In genomic region chr6:63565058-63565726, GRCh38 we compare ENCODE assay signal across 22 cellular contexts. TPM values are rescaled to one million over a fixed set of nuclear protein-coding genes. Genes with fewer than 3 reads are reported as not detected.
DNase-seq lines count a peak whose midpoint lies in the region; ATAC-seq, FAIRE-seq and TF ChIP-seq lines count a peak whose summit lies in the region.
"Had no signal": no experiment of that assay in that cellular context is flagged by ENCODE, and none has a peak within 500 bp of the region (broad histone marks: within the 10 kb centered on the region; RNA-seq: fewer than 3 reads in every experiment).

No MANE protein-coding gene starts in this region.

- no peak for TF ChIP-seq RAD21 in HepG2 (CRISPR knock-in tag; IDR thresholded peaks at IDR 0.05)

- no peak overlapping the region for H3K9ac ChIP-seq in astrocyte (ENCODE audit: low read length)
- peak overlapping the region; percentile 74 for H3K9ac ChIP-seq in HepG2 (ENCODE audit: insufficient read depth, low read depth, low read length)
- H3K9ac ChIP-seq in H9 (ENCODE audit: extremely low read depth, insufficient read length, low read length) = no peak overlapping the region

- H2AK5ac ChIP-seq in H9 (ENCODE audit: insufficient read length, low read length) = no peak overlapping the region

- no peaks in the 10 kb centered on the region for H3K79me1 ChIP-seq in H9 (ENCODE audit: insufficient read depth, low read depth, low read length, poor library complexity, severe bottlenecking)

- BruUV-seq in HepG2 (replicated peaks; lab: Mats Ljungman, UMichigan) = TSS peak; percentile 60

- H3K27ac Mint-ChIP-seq in astrocyte (ENCODE audit: unreplicated experiment) (peak overlapping the region; percentile 66), H9 (no peak overlapping the region)
- H3K27ac Mint-ChIP-seq in activated CD4-positive, alpha-beta memory T cell treated with anti-CD3 and anti-CD28 coated beads, Interleukin-2, amount 10 ng/mL, durations not matched to agents 7 days and 5 days = no peak overlapping the region
- H3K27ac Mint-ChIP-seq: stimulated activated memory B cell treated with anti-CD40 and anti-IgM and Interleukin-4, amounts not matched to agents 10 μg/mL and 1 μg/mL and 100 μg/mL, for 72 hours had no signal

- H2AFZ ChIP-seq in astrocyte (ENCODE audit: low read depth, low read length) (no peak overlapping the region), HepG2 (ENCODE audit: low read length) (no peak overlapping the region), H9 (ENCODE audit: low read length) (no peak overlapping the region)

- no peak overlapping the region for H2BK12ac ChIP-seq in H9 (ENCODE audit: insufficient read length, low read depth, low read length)

- H2BK15ac ChIP-seq in H9 (ENCODE audit: low read depth, low read length) = no peak overlapping the region

- no peak for TF ChIP-seq CTCF in astrocyte (IDR thresholded peaks at IDR 0.05; ENCODE audit: insufficient read depth, low read depth, low read length)
- TF ChIP-seq CTCF in HepG2 (CRISPR knock-in tag; IDR thresholded peaks at IDR 0.05) = no peak
- TF ChIP-seq CTCF in H9 (conservative IDR thresholded peaks at IDR 0.05) = no peak

- intact Hi-C loops in HepG2 (cut with micrococcal nuclease; ENCODE audit: unreplicated experiment) = loop anchor here (2.0 kb wide), 3 partner anchors 14 to 212 kb away; no protein-coding TSS in a partner anchor

- no peak overlapping the region for H3K56ac ChIP-seq in H9 (ENCODE audit: insufficient read length, low read depth, low read length)

- H3K36me3 Mint-ChIP-seq in astrocyte (ENCODE audit: low read depth, unreplicated experiment) (no peaks in the 10 kb centered on the region), H9 (ENCODE audit: insufficient read depth in 1 of 3, low read depth in 3 of 3) (no peaks in the 10 kb centered on the region)
- H3K36me3 Mint-ChIP-seq in activated CD4-positive, alpha-beta memory T cell treated with anti-CD3 and anti-CD28 coated beads, Interleukin-2, amount 10 ng/mL, durations not matched to agents 7 days and 5 days (ENCODE audit: low read depth) = no peaks in the 10 kb centered on the region
- H3K36me3 Mint-ChIP-seq: stimulated activated memory B cell treated with anti-CD40 and anti-IgM and Interleukin-4, amounts not matched to agents 10 μg/mL and 1 μg/mL and 100 μg/mL, for 72 hours had no signal

- no peak overlapping the region for H2BK5ac ChIP-seq in H9 (ENCODE audit: insufficient read length, low read length)

- DNase-seq in HuH-7 (ENCODE audit: low spot score) (peak; percentile 61), astrocyte (ENCODE audit: low read depth) (no peak), HepG2 (ENCODE audit: low spot score) (peak; percentile 98), H9 (no peak)
- DNase-seq in activated CD4-positive, alpha-beta memory T cell treated with anti-CD3 and anti-CD28 coated beads, Interleukin-2, amount 10 ng/mL, durations not matched to agents 7 days and 5 days = no peak
- DNase-seq: activated CD4-positive, alpha-beta T cell treated with anti-CD3 and anti-CD28 coated beads for 48 hours; activated CD8-positive, alpha-beta memory T cell treated with anti-CD3 and anti-CD28 coated beads, Interleukin-2, amount 50 U/mL, for 4 hours; activated effector memory CD4-positive, alpha-beta T cell treated with anti-CD3 and anti-CD28 coated beads, Interleukin-2, amount 50 U/mL, for 16 hours; BE2C; dorsolateral prefrontal cortex; erythroblast; MG63; NCI-H187 treated with DMSO at 0.1 percent for 48 hours; NCI-H345; NK-92 treated with Interleukin-12 subunit alpha and Interleukin-12 subunit beta, amount 100 ng/mL, for 24 hours; RPMI8226 had no signal

- H3K9me3 Mint-ChIP-seq in astrocyte (ENCODE audit: unreplicated experiment) = no peaks in the 10 kb centered on the region
- peaks cover 6% of the 10 kb centered on the region in 2 experiments; a peak in 2 of 5 replicates for H3K9me3 Mint-ChIP-seq in H9
- no peaks in the 10 kb centered on the region for H3K9me3 Mint-ChIP-seq in activated CD4-positive, alpha-beta memory T cell treated with anti-CD3 and anti-CD28 coated beads, Interleukin-2, amount 10 ng/mL, durations not matched to agents 7 days and 5 days
- H3K9me3 Mint-ChIP-seq: neural crest cell; stimulated activated memory B cell treated with anti-CD40 and anti-IgM and Interleukin-4, amounts not matched to agents 10 μg/mL and 1 μg/mL and 100 μg/mL, for 72 hours had no signal

- no peak for FAIRE-seq in astrocyte (lab: Jason Lieb, UNC)
- FAIRE-seq in HepG2 (lab: Jason Lieb, UNC) = peak; percentile 56
- FAIRE-seq: G401.6, H1 had no signal

- H3K4me1 ChIP-seq in astrocyte (ENCODE audit: insufficient read depth, low read length) (no peaks in the 10 kb centered on the region), HepG2 (ENCODE audit: insufficient read depth, low read length) (peaks cover 98% of the 10 kb centered on the region), H9 (ENCODE audit: insufficient read depth, low read length) (peaks cover 6% of the 10 kb centered on the region; the same call in 1 of the 2 replicates)
- H3K4me1 ChIP-seq: BE2C had no signal

- no peak overlapping the region for H4K5ac ChIP-seq in H9 (ENCODE audit: insufficient read length, low read depth, low read length)

- H4K8ac ChIP-seq in H9 (replicated peaks; ENCODE audit: insufficient read length, low read depth, low read length) = no peak overlapping the region

- H3K27me3 Mint-ChIP-seq in astrocyte (ENCODE audit: low read depth, unreplicated experiment) = no peaks in the 10 kb centered on the region
- H3K27me3 Mint-ChIP-seq in H9 (ENCODE audit: low read depth) = no peaks in the 10 kb centered on the region; the same call in none of the 2 replicates
- H3K27me3 Mint-ChIP-seq in activated CD4-positive, alpha-beta memory T cell treated with anti-CD3 and anti-CD28 coated beads, Interleukin-2, amount 10 ng/mL, durations not matched to agents 7 days and 5 days = peaks cover 11% of the 10 kb centered on the region
- H3K27me3 Mint-ChIP-seq: stimulated activated memory B cell treated with anti-CD40 and anti-IgM and Interleukin-4, amounts not matched to agents 10 μg/mL and 1 μg/mL and 100 μg/mL, for 72 hours had no signal

- H3K9me3 ChIP-seq in astrocyte (ENCODE audit: insufficient read depth, low read depth, low read length) = no peaks in the 10 kb centered on the region
- no peaks in the 10 kb centered on the region for H3K9me3 ChIP-seq in HepG2 (ENCODE audit: low read length)
- H3K9me3 ChIP-seq in H9 (ENCODE audit: control insufficient read depth, low read depth, low read length) = no peaks in the 10 kb centered on the region
- H3K9me3 ChIP-seq: BE2C, MG63 had no signal

- no peak overlapping the region for H3K4ac ChIP-seq in H9 (ENCODE audit: low read depth, low read length)

- H3K27me3 ChIP-seq in astrocyte (ENCODE audit: insufficient read depth, low read length) (no peaks in the 10 kb centered on the region), HepG2 (ENCODE audit: control insufficient read depth in 1 of 2, insufficient read depth in 2 of 2, low read length in 2 of 2) (no peaks in the 10 kb centered on the region), H9 (ENCODE audit: insufficient read depth, low read length) (no peaks in the 10 kb centered on the region)
- H3K27me3 ChIP-seq: BE2C, dorsolateral prefrontal cortex, MG63 had no signal

- no peak overlapping the region for H3T11ph ChIP-seq in H9 (ENCODE audit: low read length)

- TF ChIP-seq EP300 in HepG2 (IDR thresholded peaks at IDR 0.05; ENCODE audit: low read depth in 2 of 2, low read length in 2 of 2) (peak; percentile 76 to 95), HepG2 (CRISPR knock-in tag; IDR thresholded peaks at IDR 0.05; ENCODE audit: borderline replicate concordance) (peak; percentile 71; the same call in 1 of the 2 replicates)

- H3K4me3 ChIP-seq in astrocyte (ENCODE audit: insufficient read depth, low read depth, low read length) (no peak overlapping the region), HepG2 (replicated peaks in 1 of 3; ENCODE audit: insufficient read depth in 1 of 3, low read depth in 2 of 3, low read length in 3 of 3) (peak overlapping the region; percentile 24 to 63 (median 42))
- H3K4me3 ChIP-seq: dorsolateral prefrontal cortex, MG63 had no signal

- peak in 1 of 2 experiments; percentile 43; a peak in 1 of 4 replicates for TF ChIP-seq POLR2A in HepG2 (IDR thresholded peaks at IDR 0.05; ENCODE audit: insufficient read depth in 1 of 2, low read depth in 2 of 2, low read length in 2 of 2)

- WGBS in HepG2 (ENCODE audit: low lambda C conversion rate) = 55% methylated on average over 4 of the region's 4 CpGs
- WGBS in H9 (ENCODE audit: extremely low coverage, insufficient read length, low lambda C conversion rate) = no CpG with 5 or more reads among the region's 4 CpGs

- H3K4me1 Mint-ChIP-seq in astrocyte (ENCODE audit: low read depth, unreplicated experiment) (peaks cover 31% of the 10 kb centered on the region), H9 (peaks cover 11 to 12% of the 10 kb centered on the region in 2 experiments)
- no peaks in the 10 kb centered on the region for H3K4me1 Mint-ChIP-seq in activated CD4-positive, alpha-beta memory T cell treated with anti-CD3 and anti-CD28 coated beads, Interleukin-2, amount 10 ng/mL, durations not matched to agents 7 days and 5 days
- H3K4me1 Mint-ChIP-seq: stimulated activated memory B cell treated with anti-CD40 and anti-IgM and Interleukin-4, amounts not matched to agents 10 μg/mL and 1 μg/mL and 100 μg/mL, for 72 hours had no signal

- no peak overlapping the region for H3K27ac ChIP-seq in astrocyte (ENCODE audit: low read depth, low read length)
- H3K27ac ChIP-seq in HepG2 (ENCODE audit: extremely low read length, insufficient read depth, low read length) = peak overlapping the region; percentile 83
- H3K27ac ChIP-seq in H9 (ENCODE audit: insufficient read length, low read depth, low read length) = no peak overlapping the region

- no peak overlapping the region for H3K14ac ChIP-seq in H9 (ENCODE audit: insufficient read depth, low read length)

- POLR2A ChIA-PET in HepG2 (lab: Yijun Ruan, JAX) = interaction anchor here (0.7 to 3.4 kb wide), 24 partner anchors 8 to 241 kb away, joined by 3 to 32 read pairs (median 4); no protein-coding TSS in a partner anchor
- POLR2A ChIA-PET in activated CD4-positive, alpha-beta memory T cell treated with anti-CD3 and anti-CD28 coated beads, Interleukin-2, amount 10 ng/mL, durations not matched to agents 7 days and 5 days (lab: Charles Lee) = interaction anchor here (1.2 kb wide), 1 partner anchor 8 kb away, joined by 3 read pairs; no protein-coding TSS in a partner anchor

- H3K18ac ChIP-seq in H9 (ENCODE audit: insufficient read length, low read depth, low read length) = no peak overlapping the region

- H3K36me3 ChIP-seq in astrocyte (ENCODE audit: insufficient read depth, low read length) = no peaks in the 10 kb centered on the region
- H3K36me3 ChIP-seq in HepG2 (replicated peaks in 1 of 2; ENCODE audit: control insufficient read depth in 1 of 2, insufficient read depth in 2 of 2, low read length in 2 of 2) = no peaks in the 10 kb centered on the region; a peak in 2 of 5 replicates
- H3K36me3 ChIP-seq: BE2C, MG63 had no signal

- H3K23me2 ChIP-seq in H9 (ENCODE audit: insufficient read length, low read depth, low read length, poor library complexity, severe bottlenecking) = no peaks in the 10 kb centered on the region

- H4K20me1 ChIP-seq in astrocyte (ENCODE audit: insufficient read depth, low read length) = no peaks in the 10 kb centered on the region
- H4K20me1 ChIP-seq in HepG2 (ENCODE audit: insufficient read depth, low read length) = no peaks in the 10 kb centered on the region
- H4K20me1 ChIP-seq in H9 (ENCODE audit: control insufficient read depth, insufficient read depth, insufficient read length) = no peaks in the 10 kb centered on the region

- in situ Hi-C loops in HepG2 (cut with HindIII; ENCODE audit: extremely low pct_ligation_motif_present, low pct_unique_long_range_greater_than_20kb) = no loop called here

- no peak overlapping the region for H2BK120ac ChIP-seq in H9 (ENCODE audit: low read depth, low read length, poor library complexity, severe bottlenecking)

- H3K4me2 ChIP-seq in astrocyte (ENCODE audit: low read length) (no peak overlapping the region), HepG2 (ENCODE audit: low read depth, low read length) (peak overlapping the region; percentile 74), H9 (ENCODE audit: insufficient read depth, insufficient read length, low read length) (no peak overlapping the region)

- H2BK20ac ChIP-seq in H9 (ENCODE audit: low read depth, low read length, poor library complexity, severe bottlenecking) = no peak overlapping the region

- CTCF ChIA-PET in HepG2 (lab: Yijun Ruan, JAX; ENCODE audit: low intra/inter-chr PET ratio, low total read pairs) = no interaction called here
- CTCF ChIA-PET in activated CD4-positive, alpha-beta memory T cell treated with anti-CD3 and anti-CD28 coated beads, Interleukin-2, amount 10 ng/mL, durations not matched to agents 7 days and 5 days (lab: Charles Lee) = interaction anchor here (1.0 kb wide), 1 partner anchor 33 kb away, joined by 3 read pairs; no protein-coding TSS in a partner anchor

- H3K23ac ChIP-seq in H9 (ENCODE audit: insufficient read length, low read depth, low read length) = no peak overlapping the region

- H3K4me3 Mint-ChIP-seq in astrocyte (ENCODE audit: unreplicated experiment) (peak overlapping the region; percentile 2), H9 (no peak overlapping the region)
- H3K4me3 Mint-ChIP-seq in activated CD4-positive, alpha-beta memory T cell treated with anti-CD3 and anti-CD28 coated beads, Interleukin-2, amount 10 ng/mL, durations not matched to agents 7 days and 5 days = no peak overlapping the region
- H3K4me3 Mint-ChIP-seq: neural crest cell; stimulated activated memory B cell treated with anti-CD40 and anti-IgM and Interleukin-4, amounts not matched to agents 10 μg/mL and 1 μg/mL and 100 μg/mL, for 72 hours had no signal

- H3K79me2 ChIP-seq in astrocyte (ENCODE audit: insufficient read depth, low read length) = no peaks in the 10 kb centered on the region
- peaks cover 89% of the 10 kb centered on the region for H3K79me2 ChIP-seq in HepG2 (ENCODE audit: insufficient read depth, low read length)
- H3K79me2 ChIP-seq in H9 (ENCODE audit: insufficient read depth, low read length) = no peaks in the 10 kb centered on the region

- ATAC-seq in HepG2 = peak; percentile 83
- ATAC-seq in SK-N-SH treated with all-trans-retinoic acid at 6 μM for 48 hours = no peak
- no peak for ATAC-seq in HG03354 (IDR thresholded peaks at IDR 0.05; ENCODE audit: poor library complexity, severe bottlenecking, unreplicated experiment)
- ATAC-seq: stimulated activated memory B cell treated with anti-CD40 and anti-IgM and Interleukin-4, amounts not matched to agents 10 μg/mL and 1 μg/mL and 100 μg/mL, for 72 hours had no signal

- H4K91ac ChIP-seq in H9 (ENCODE audit: insufficient read length, low read depth, low read length) = no peak overlapping the region

RNA-seq across cellular contexts. Expression of gene PTP4A1, which starts 7.1 kb away (rescaled TPM):
- 136 and 143 TPM in 2 replicates for total RNA-seq in astrocyte
- 376 and 681 TPM in 2 replicates for total RNA-seq in HepG2 (2016; rRNA removed; fragmentation: Illumina TruSeq; extraction: Trizol)
- 72.5 and 82.8 TPM in 2 replicates for total RNA-seq in HepG2 (2016; cell fraction: cytosol; rRNA removed; fragmentation: Illumina TruSeq; extraction: Trizol; ENCODE audit: low read depth)
- total RNA-seq in HepG2 (2016; cell fraction: insoluble cytoplasmic fraction; rRNA removed; fragmentation: Illumina TruSeq; extraction: Trizol) = 381 and 654 TPM in 2 replicates
- 431 TPM in 2 replicates for total RNA-seq in HepG2 (2016; cell fraction: membrane; rRNA removed; fragmentation: Illumina TruSeq; extraction: Trizol)
- total RNA-seq in HepG2 (2016; cell fraction: nucleus; rRNA removed; fragmentation: Illumina TruSeq; extraction: Trizol) = 336 and 365 TPM in 2 replicates
- polyA plus RNA-seq in HepG2 (2011; rRNA removed) = 127 and 141 TPM in 2 replicates
- 61.2 and 126 TPM in 2 replicates for polyA plus RNA-seq in HepG2 (2011; cell fraction: cytosol; rRNA removed)
- 48.0 and 68.5 TPM in 2 replicates for polyA plus RNA-seq in HepG2 (2011; cell fraction: nucleus; rRNA removed)
- polyA plus RNA-seq in HepG2 (2012) = 273 TPM in 2 replicates
- 53.9 and 75.2 TPM in 2 replicates for polyA plus RNA-seq in HepG2 (2016; cell fraction: cytosol; fragmentation: Illumina TruSeq; extraction: Trizol; ENCODE audit: low read depth)
- polyA plus RNA-seq in HepG2 (2016; cell fraction: insoluble cytoplasmic fraction; fragmentation: Illumina TruSeq; extraction: Trizol; ENCODE audit: low read depth) = 710 and 726 TPM in 2 replicates
- polyA plus RNA-seq in HepG2 (2016; cell fraction: membrane; fragmentation: Illumina TruSeq; extraction: Trizol; ENCODE audit: low read depth) = 254 and 286 TPM in 2 replicates
- polyA plus RNA-seq in HepG2 (2016; cell fraction: nucleus; fragmentation: Illumina TruSeq; extraction: Trizol; ENCODE audit: insufficient read depth, low read depth) = 411 and 435 TPM in 2 replicates
- 36.0 and 84.0 TPM in 2 replicates for polyA minus RNA-seq in HepG2 (2011; rRNA and poly(A)+ RNA removed; ENCODE audit: low replicate concordance)
- polyA minus RNA-seq in HepG2 (2011; cell fraction: cytosol; rRNA and poly(A)+ RNA removed) = 187 and 229 TPM in 2 replicates
- polyA minus RNA-seq in HepG2 (2011; cell fraction: nucleus; rRNA and poly(A)+ RNA removed) = 195 and 232 TPM in 2 replicates
- total RNA-seq in H9 (2021) = 85.9 and 91.0 TPM in 2 replicates
- total RNA-seq in activated CD4-positive, alpha-beta memory T cell treated with anti-CD3 and anti-CD28 coated beads, Interleukin-2, amount 10 ng/mL, durations not matched to agents 7 days and 5 days = 10 to 100 TPM; 62.7 to 63.7 TPM

Comparison
In these comparisons a context has a peak if more than half of its experiments do, and no peak if none do; other contexts are left out.
1. DNase-seq: peak in HuH-7 (single experiment) and HepG2 (single experiment); none in astrocyte (single experiment), H9 (single experiment) and activated CD4-positive, alpha-beta memory T cell treated with anti-CD3 and anti-CD28 coated beads, Interleukin-2, amount 10 ng/mL, durations not matched to agents 7 days and 5 days (single experiment).